In the genomic region with DNA sequence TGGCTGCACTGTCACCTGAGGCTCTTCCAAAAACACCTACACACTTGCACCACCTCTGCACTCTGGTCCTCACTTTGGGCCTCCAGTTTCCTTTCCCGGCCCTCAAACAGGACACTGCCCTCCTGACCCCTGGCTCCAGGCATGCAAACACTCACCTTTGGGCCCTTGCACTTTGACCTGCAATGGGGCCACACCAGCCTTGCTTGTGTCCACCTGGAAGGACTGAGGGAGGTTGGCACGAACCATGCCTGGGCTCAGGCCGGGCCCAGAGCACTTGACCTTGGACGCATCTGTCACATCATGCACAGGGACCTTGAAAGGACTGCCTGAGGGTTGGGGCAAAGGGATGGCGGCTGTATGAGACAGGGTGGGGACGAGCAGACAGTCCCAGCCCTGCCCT, we compare ENCODE assay signal across 23 cellular contexts. TPM values are rescaled to one million over a fixed set of nuclear protein-coding genes. Genes with fewer than 3 reads are reported as not detected.
DNase-seq lines count a peak whose midpoint lies in the region; ATAC-seq, FAIRE-seq and TF ChIP-seq lines count a peak whose summit lies in the region.
"Had no signal": no experiment of that assay in that cellular context is flagged by ENCODE, and none has a peak within 500 bp of the region (broad histone marks: within the 10 kb centered on the region; RNA-seq: fewer than 3 reads in every experiment).

No MANE protein-coding gene starts in this region.

- H3K27ac Mint-ChIP-seq in H9 = peak overlapping the region in 2 of 3 experiments; percentile 6 to 49; a peak in 2 of 7 replicates
- H3K27ac Mint-ChIP-seq in natural killer cell treated with Interleukin-12 subunit alpha and Interleukin-12 subunit beta and Interleukin-15 and Interleukin-18, amount 100 ng/mL, for 72 hours = peak overlapping the region in 1 of 2 donors; percentile 9
- H3K27ac Mint-ChIP-seq: activated B cell treated with CpG ODN at 0.5 μM for 24 hours, nephron progenitor cell had no signal

- no peak overlapping the region for H3K23ac ChIP-seq in H9 (ENCODE audit: insufficient read length, low read depth, low read length)

- no peaks in the 10 kb centered on the region for H3K79me2 ChIP-seq in H9 (ENCODE audit: insufficient read depth, low read length)
- H3K79me2 ChIP-seq in GM12878 (ENCODE audit: control insufficient read depth, insufficient read depth, low read length) = no peaks in the 10 kb centered on the region
- no peaks in the 10 kb centered on the region for H3K79me2 ChIP-seq in MM.1S (ENCODE audit: low read length)

- no peak overlapping the region for H4K91ac ChIP-seq in H9 (ENCODE audit: insufficient read length, low read depth, low read length)

- no peak overlapping the region for H3K18ac ChIP-seq in H9 (ENCODE audit: insufficient read length, low read depth, low read length)

- TF ChIP-seq RAD21 in GM12878 (IDR thresholded peaks at IDR 0.05; ENCODE audit: insufficient read depth, low read depth, low read length) = no peak

- no peak overlapping the region for H2BK20ac ChIP-seq in H9 (ENCODE audit: low read depth, low read length, poor library complexity, severe bottlenecking)

- no peaks in the 10 kb centered on the region for H3K4me1 Mint-ChIP-seq in H9
- peaks cover 5 to 22% of the 10 kb centered on the region in 2 donors for H3K4me1 Mint-ChIP-seq in natural killer cell treated with Interleukin-12 subunit alpha and Interleukin-12 subunit beta and Interleukin-15 and Interleukin-18, amount 100 ng/mL, for 72 hours (ENCODE audit: low read depth in 2 of 2)
- H3K4me1 Mint-ChIP-seq: nephron progenitor cell had no signal

- H3K79me1 ChIP-seq in H9 (ENCODE audit: insufficient read depth, low read depth, low read length, poor library complexity, severe bottlenecking) = no peaks in the 10 kb centered on the region

- H3K14ac ChIP-seq in H9 (ENCODE audit: insufficient read depth, low read length) = no peak overlapping the region

- H3K4me2 ChIP-seq in H9 (ENCODE audit: insufficient read depth, insufficient read length, low read length) (no peak overlapping the region), GM12878 (ENCODE audit: control insufficient read depth, insufficient read depth) (no peak overlapping the region), MM.1S (ENCODE audit: low read depth, low read length) (no peak overlapping the region)

- H3K27me3 Mint-ChIP-seq in H9 (ENCODE audit: low read depth) = peaks cover 5% of the 10 kb centered on the region
- no peaks in the 10 kb centered on the region for H3K27me3 Mint-ChIP-seq in natural killer cell treated with Interleukin-12 subunit alpha and Interleukin-12 subunit beta and Interleukin-15 and Interleukin-18, amount 100 ng/mL, for 72 hours
- H3K27me3 Mint-ChIP-seq: activated B cell treated with CpG ODN at 0.5 μM for 24 hours had no signal

- intact Hi-C loops in GM12878 (cut with micrococcal nuclease; ENCODE audit: unreplicated experiment) (no loop called here), posterior cingulate gyrus (cut with DNase I) (no loop called here)

- BruUV-seq in GM12878 (replicated peaks; lab: Mats Ljungman, UMichigan) = no TSS peak

- no peak overlapping the region for H4K8ac ChIP-seq in H9 (replicated peaks; ENCODE audit: insufficient read length, low read depth, low read length)

- peaks cover 3% of the 10 kb centered on the region for H4K20me1 ChIP-seq in H9 (ENCODE audit: control insufficient read depth, insufficient read depth, insufficient read length)
- no peaks in the 10 kb centered on the region for H4K20me1 ChIP-seq in GM12878 (ENCODE audit: control insufficient read depth, insufficient read depth)
- no peaks in the 10 kb centered on the region for H4K20me1 ChIP-seq in MM.1S (ENCODE audit: insufficient read depth, low read length)

- ATAC-seq in GM12878 = no peak
- no peak for ATAC-seq in natural killer cell treated with Interleukin-12 subunit alpha and Interleukin-12 subunit beta and Interleukin-15 and Interleukin-18, amount 100 ng/mL, for 72 hours

- H4K5ac ChIP-seq in H9 (ENCODE audit: insufficient read length, low read depth, low read length) = no peak overlapping the region

- H3F3A ChIP-seq in MM.1S (ENCODE audit: insufficient read depth, low read length) = no peaks in the 10 kb centered on the region

- RAD21 ChIA-PET in GM12878 (lab: Charles Lee; ENCODE audit: unreplicated experiment) = no interaction called here

- H2AFZ ChIP-seq in H9 (ENCODE audit: low read length) (no peak overlapping the region), GM12878 (ENCODE audit: control insufficient read depth, low read depth, low read length) (no peak overlapping the region), MM.1S (ENCODE audit: low read length) (no peak overlapping the region)

- no peak for FAIRE-seq in GM12878 (lab: Jason Lieb, UNC)
- FAIRE-seq: G401.6, GM12891, islet of Langerhans had no signal

- peak overlapping the region; percentile 52 for H3K27ac ChIP-seq in AG04450 (ENCODE audit: low read depth, low read length)
- no peak overlapping the region for H3K27ac ChIP-seq in H9 (ENCODE audit: insufficient read length, low read depth, low read length)
- no peak overlapping the region for H3K27ac ChIP-seq in GM12878 (ENCODE audit: control insufficient read depth, insufficient read depth)
- no peak overlapping the region for H3K27ac ChIP-seq in MM.1S (ENCODE audit: low read length)

- SMC1A ChIA-PET in GM12878 (lab: Charles Lee; ENCODE audit: uncharacterized antibody, unreplicated experiment) = no interaction called here

- no CpG with 5 or more reads among the region's 6 CpGs for WGBS in H9 (ENCODE audit: extremely low coverage, insufficient read length, low lambda C conversion rate)
- 68% methylated on average over 6 of the region's 6 CpGs for WGBS in GM12878 (ENCODE audit: insufficient coverage, insufficient replicate concordance, low lambda C conversion rate, missing lambda C conversion rate)

- H2BK15ac ChIP-seq in H9 (ENCODE audit: low read depth, low read length) = no peak overlapping the region

- H3K4me3 ChIP-seq in AG04450 (ENCODE audit: low read depth, low read length) (no peak overlapping the region), GM12878 (no peak overlapping the region), MM.1S (ENCODE audit: low read length) (no peak overlapping the region)
- H3K4me3 ChIP-seq: upper lobe of left lung had no signal

- peaks cover 48 to 67% of the 10 kb centered on the region in 2 experiments for H3K9me3 Mint-ChIP-seq in H9
- no peaks in the 10 kb centered on the region for H3K9me3 Mint-ChIP-seq in natural killer cell treated with Interleukin-12 subunit alpha and Interleukin-12 subunit beta and Interleukin-15 and Interleukin-18, amount 100 ng/mL, for 72 hours
- H3K9me3 Mint-ChIP-seq: activated B cell treated with CpG ODN at 0.5 μM for 24 hours had no signal

- H3K4me1 ChIP-seq in H9 (ENCODE audit: insufficient read depth, low read length) (no peaks in the 10 kb centered on the region), GM12878 (ENCODE audit: control insufficient read depth, insufficient read depth, low read length) (no peaks in the 10 kb centered on the region), MM.1S (ENCODE audit: low read length) (no peaks in the 10 kb centered on the region)

- H3T11ph ChIP-seq in H9 (ENCODE audit: low read length) = no peak overlapping the region

- H2AK5ac ChIP-seq in H9 (ENCODE audit: insufficient read length, low read length) = no peak overlapping the region

- no peak overlapping the region for H3K4me3 Mint-ChIP-seq in H9
- H3K4me3 Mint-ChIP-seq in natural killer cell treated with Interleukin-12 subunit alpha and Interleukin-12 subunit beta and Interleukin-15 and Interleukin-18, amount 100 ng/mL, for 72 hours = peak overlapping the region; percentile 44
- H3K4me3 Mint-ChIP-seq: activated B cell treated with CpG ODN at 0.5 μM for 24 hours, nephron progenitor cell had no signal

- H3K9me3 ChIP-seq in AG04450 (ENCODE audit: control insufficient read depth, insufficient read depth, low read length) (no peaks in the 10 kb centered on the region), H9 (ENCODE audit: control insufficient read depth, low read depth, low read length) (peaks cover 20% of the 10 kb centered on the region), GM12878 (replicated peaks; ENCODE audit: control insufficient read depth, insufficient read depth, low read length) (no peaks in the 10 kb centered on the region; the same call in 2 of the 3 replicates), MM.1S (replicated peaks; ENCODE audit: insufficient read depth, low read length) (no peaks in the 10 kb centered on the region)
- H3K9me3 ChIP-seq: upper lobe of left lung had no signal

- H3K4ac ChIP-seq in H9 (ENCODE audit: low read depth, low read length) = no peak overlapping the region

- peak; percentile 46 for TF ChIP-seq POLR2A in GM12878 (IDR thresholded peaks at IDR 0.05; ENCODE audit: low read depth, low read length)

- DNase-seq in AG04450 (ENCODE audit: low read depth, low spot score) = no peak
- no peak for DNase-seq in H9
- DNase-seq in GM12878 (ENCODE audit: low read depth, low spot score) = no peak
- DNase-seq in natural killer cell treated with Interleukin-12 subunit alpha and Interleukin-12 subunit beta and Interleukin-15 and Interleukin-18, amount 100 ng/mL, for 72 hours (ENCODE audit: low spot score) = no peak
- DNase-seq in posterior cingulate gyrus = no peak
- no peak for DNase-seq in MM.1S
- DNase-seq in NCI-H526 (lab: John Stamatoyannopoulos, UW) = no peak
- DNase-seq in pons (ENCODE audit: low spot score) = no peak
- DNase-seq: activated B cell treated with CpG ODN at 0.5 μM for 24 hours; activated effector memory CD4-positive, alpha-beta T cell treated with Interleukin-2 at 50 U/mL for 16 hours; anterior cingulate cortex; COR-L47; mesendoderm; NCI-H1092 treated with DMSO at 0.1 percent for 48 hours; NCI-H2107; NCI-H69; nephron progenitor cell; SHP77 treated with DMSO at 0.1 percent for 48 hours; stimulated activated naive CD4-positive, alpha-beta T cell; upper lobe of left lung had no signal

- H3K27me3 ChIP-seq in AG04450 (ENCODE audit: control insufficient read depth, insufficient read depth, low read length) (no peaks in the 10 kb centered on the region), H9 (ENCODE audit: insufficient read depth, low read length) (no peaks in the 10 kb centered on the region), GM12878 (replicated peaks in 1 of 2; ENCODE audit: control insufficient read depth in 2 of 2, insufficient read depth in 2 of 2, low read length in 1 of 2) (no peaks in the 10 kb centered on the region), MM.1S (replicated peaks; ENCODE audit: insufficient read depth, low read length) (no peaks in the 10 kb centered on the region)
- H3K27me3 ChIP-seq: upper lobe of left lung had no signal

- no peaks in the 10 kb centered on the region for H3K9me2 ChIP-seq in MM.1S (replicated peaks; ENCODE audit: insufficient read depth, low read length)

- in situ Hi-C loops in GM12878 (cut with MboI) = no loop called here

- no peak overlapping the region for H2BK5ac ChIP-seq in H9 (ENCODE audit: insufficient read length, low read length)

- no peak overlapping the region for H3K56ac ChIP-seq in H9 (ENCODE audit: insufficient read length, low read depth, low read length)

- peaks cover 3% of the 10 kb centered on the region for H3K23me2 ChIP-seq in H9 (ENCODE audit: insufficient read length, low read depth, low read length, poor library complexity, severe bottlenecking)

- CTCF ChIA-PET in AG04450 (lab: Charles Lee) = no interaction called here
- CTCF ChIA-PET in GM12878 (lab: Yijun Ruan, JAX) = no interaction called here

- POLR2A ChIA-PET in AG04450 (lab: Yijun Ruan, JAX) = no interaction called here
- POLR2A ChIA-PET in GM12878 (lab: Charles Lee) = no interaction called here

- no peak for TF ChIP-seq CTCF in AG04450 (IDR thresholded peaks at IDR 0.05; ENCODE audit: low read depth, low read length)
- no peak for TF ChIP-seq CTCF in H9 (conservative IDR thresholded peaks at IDR 0.05)
- no peak for TF ChIP-seq CTCF in GM12878 (IDR thresholded peaks at IDR 0.05 in 2 of 3, conservative IDR thresholded peaks at IDR 0.05 in 1 of 3; ENCODE audit: control insufficient read depth in 2 of 3, extremely low read depth in 1 of 3, insufficient read depth in 1 of 3, low read depth in 3 of 3, low read length in 3 of 3)
- TF ChIP-seq CTCF in MM.1S (IDR thresholded peaks at IDR 0.05; ENCODE audit: low read length) = no peak

- H3K36me3 Mint-ChIP-seq in H9 (ENCODE audit: insufficient read depth in 1 of 3, low read depth in 3 of 3) = peaks cover 33 to 81% (median 78%) of the 10 kb centered on the region in 3 experiments
- H3K36me3 Mint-ChIP-seq in natural killer cell treated with Interleukin-12 subunit alpha and Interleukin-12 subunit beta and Interleukin-15 and Interleukin-18, amount 100 ng/mL, for 72 hours = no peaks in the 10 kb centered on the region

- H2BK12ac ChIP-seq in H9 (ENCODE audit: insufficient read length, low read depth, low read length) = no peak overlapping the region

- no peak for TF ChIP-seq EP300 in GM12878 (IDR thresholded peaks at IDR 0.05; ENCODE audit: borderline replicate concordance in 1 of 2, control insufficient read depth in 1 of 2, low read depth in 2 of 2, low read length in 2 of 2)

- no peak overlapping the region for H2BK120ac ChIP-seq in H9 (ENCODE audit: low read depth, low read length, poor library complexity, severe bottlenecking)

- no peak overlapping the region for H3K9ac ChIP-seq in H9 (ENCODE audit: extremely low read depth, insufficient read length, low read length)
- no peak overlapping the region for H3K9ac ChIP-seq in GM12878 (ENCODE audit: control insufficient read depth, insufficient read depth, low read length)
- no peak overlapping the region for H3K9ac ChIP-seq in MM.1S (ENCODE audit: low read length)

- H3K36me3 ChIP-seq in GM12878 (ENCODE audit: control insufficient read depth in 2 of 2, insufficient read depth in 2 of 2, low read length in 1 of 2) = peaks cover 4 to 45% of the 10 kb centered on the region in 2 experiments; a peak in 3 of 4 replicates
- no peaks in the 10 kb centered on the region for H3K36me3 ChIP-seq in MM.1S (replicated peaks; ENCODE audit: insufficient read depth, low read length)

RNA-seq across cellular contexts. Expression of a gene that starts 15.6 kb away (rescaled TPM):
- polyA plus RNA-seq in AG04450 (2011; rRNA removed) (605 and 863 TPM in 2 replicates), GM12878 (2011; rRNA removed) (22.1 and 56.9 TPM in 2 replicates), GM12878 (2014; fragmentation: Illumina TruSeq; extraction: Trizol) (52.0 and 174 TPM in 2 replicates), GM12878 (2014; fragmentation: Nextera tagmentation; extraction: Ambion mirVana) (10 to 100 TPM in 1 of 2 experiments, 1 to 10 TPM in 1; 5.1 to 30.6 TPM), GM12878 (2014; rRNA removed) (168 and 269 TPM in 2 replicates), GM12878 (2016; fragmentation: Nextera tagmentation; extraction: Ambion mirVana) (100 to 1,000 TPM; 344 to 347 TPM)
- polyA minus RNA-seq in AG04450 (2011; rRNA and poly(A)+ RNA removed) = 2,648 and 3,897 TPM in 2 replicates
- total RNA-seq in H9 (2021) (946 and 957 TPM in 2 replicates), GM12878 (2014; rRNA removed) (379 and 459 TPM in 2 replicates), GM12878 (2014; rRNA removed; fragmentation: Illumina TruSeq; extraction: Trizol) (128 and 137 TPM in 2 replicates), GM12878 (2021) (617 and 643 TPM in 2 replicates)
- total RNA-seq in GM12878 (2013; cell fraction: nucleolus; rRNA removed) = 217 and 245 TPM in 2 replicates
- 75.8 TPM for polyA plus RNA-seq in GM12878 (2011; ENCODE audit: low read depth)
- 101 and 120 TPM in 2 replicates for polyA plus RNA-seq in GM12878 (2011; cell fraction: cytosol; rRNA removed)
- polyA plus RNA-seq in GM12878 (2011; cell fraction: nucleus; rRNA removed) = 466 and 752 TPM in 2 replicates
- 167 and 174 TPM in 2 replicates for polyA plus RNA-seq in GM12878 (2012)
- polyA minus RNA-seq in GM12878 (2011; rRNA and poly(A)+ RNA removed) = 385 and 416 TPM in 2 replicates
- 382 and 413 TPM in 2 replicates for polyA minus RNA-seq in GM12878 (2011; cell fraction: cytosol; rRNA and poly(A)+ RNA removed)
- polyA minus RNA-seq in GM12878 (2011; cell fraction: nucleus; rRNA and poly(A)+ RNA removed) = 154 and 358 TPM in 2 replicates
- 100 to 1,000 TPM; 574 to 727 TPM for total RNA-seq in natural killer cell treated with Interleukin-12 subunit alpha and Interleukin-12 subunit beta and Interleukin-15 and Interleukin-18, amount 100 ng/mL, for 72 hours

RNA-seq across cellular contexts. Expression of a gene that starts 20.3 kb away (rescaled TPM):
- polyA plus RNA-seq in AG04450 (2011; rRNA removed) (30.2 and 30.8 TPM in 2 replicates), GM12878 (2011; rRNA removed) (15.3 and 23.3 TPM in 2 replicates), GM12878 (2014; fragmentation: Illumina TruSeq; extraction: Trizol) (63.8 and 83.3 TPM in 2 replicates), GM12878 (2014; fragmentation: Nextera tagmentation; extraction: Ambion mirVana) (1 to 10 TPM in 1 of 2 experiments, under 1 TPM in 1; 0.76 to 1.9 TPM), GM12878 (2014; rRNA removed) (63.9 TPM in 2 replicates), GM12878 (2016; fragmentation: Nextera tagmentation; extraction: Ambion mirVana) (100 to 1,000 TPM in 1 of 2 experiments, 10 to 100 TPM in 1; 89.5 to 100 TPM)
- 32.1 and 34.1 TPM in 2 replicates for polyA minus RNA-seq in AG04450 (2011; rRNA and poly(A)+ RNA removed)
- total RNA-seq in H9 (2021) (113 and 115 TPM in 2 replicates), GM12878 (2014; rRNA removed) (13.1 and 16.0 TPM in 2 replicates), GM12878 (2014; rRNA removed; fragmentation: Illumina TruSeq; extraction: Trizol) (26.7 and 27.1 TPM in 2 replicates), GM12878 (2021) (58.5 and 59.3 TPM in 2 replicates)
- total RNA-seq in GM12878 (2013; cell fraction: nucleolus; rRNA removed) = 11.7 and 14.3 TPM in 2 replicates
- 18.8 TPM for polyA plus RNA-seq in GM12878 (2011; ENCODE audit: low read depth)
- 29.0 and 36.8 TPM in 2 replicates for polyA plus RNA-seq in GM12878 (2011; cell fraction: cytosol; rRNA removed)
- polyA plus RNA-seq in GM12878 (2011; cell fraction: nucleus; rRNA removed) = 49.6 and 51.9 TPM in 2 replicates
- 48.6 and 64.1 TPM in 2 replicates for polyA plus RNA-seq in GM12878 (2012)
- 12.9 and 24.7 TPM in 2 replicates for polyA minus RNA-seq in GM12878 (2011; rRNA and poly(A)+ RNA removed)
- 14.8 and 18.7 TPM in 2 replicates for polyA minus RNA-seq in GM12878 (2011; cell fraction: cytosol; rRNA and poly(A)+ RNA removed)
- 12.0 and 16.9 TPM in 2 replicates for polyA minus RNA-seq in GM12878 (2011; cell fraction: nucleus; rRNA and poly(A)+ RNA removed)
- 10 to 100 TPM; 49.2 to 61.9 TPM for total RNA-seq in natural killer cell treated with Interleukin-12 subunit alpha and Interleukin-12 subunit beta and Interleukin-15 and Interleukin-18, amount 100 ng/mL, for 72 hours

RNA-seq across cellular contexts. Expression of a gene that starts 39.3 kb away (rescaled TPM):
- polyA plus RNA-seq in AG04450 (2011; rRNA removed) = 3,912 and 4,828 TPM in 2 replicates
- polyA minus RNA-seq in AG04450 (2011; rRNA and poly(A)+ RNA removed) = 1,196 and 1,530 TPM in 2 replicates
- total RNA-seq in H9 (2021) = 2,110 and 2,124 TPM in 2 replicates
- 600 and 614 TPM in 2 replicates for total RNA-seq in GM12878 (2013; cell fraction: nucleolus; rRNA removed)
- total RNA-seq in GM12878 (2014; rRNA removed) = 4,925 and 4,997 TPM in 2 replicates
- 3,759 and 3,772 TPM in 2 replicates for total RNA-seq in GM12878 (2014; rRNA removed; fragmentation: Illumina TruSeq; extraction: Trizol)
- total RNA-seq in GM12878 (2021) = 4,064 and 4,152 TPM in 2 replicates
- polyA plus RNA-seq in GM12878 (2011; ENCODE audit: low read depth) = 5,001 TPM
- 2,618 and 3,504 TPM in 2 replicates for polyA plus RNA-seq in GM12878 (2011; rRNA removed)
- polyA plus RNA-seq in GM12878 (2011; cell fraction: cytosol; rRNA removed) = 4,504 and 6,793 TPM in 2 replicates
- 1,382 and 2,108 TPM in 2 replicates for polyA plus RNA-seq in GM12878 (2011; cell fraction: nucleus; rRNA removed)
- polyA plus RNA-seq in GM12878 (2012) = 6,434 and 6,606 TPM in 2 replicates
- polyA plus RNA-seq in GM12878 (2014; fragmentation: Illumina TruSeq; extraction: Trizol) = 6,343 and 6,987 TPM in 2 replicates
- 1,000 to 10,000 TPM; 5,383 to 7,222 TPM for polyA plus RNA-seq in GM12878 (2014; fragmentation: Nextera tagmentation; extraction: Ambion mirVana)
- 6,238 and 6,871 TPM in 2 replicates for polyA plus RNA-seq in GM12878 (2014; rRNA removed)
- 1,000 to 10,000 TPM; 1,938 to 2,032 TPM for polyA plus RNA-seq in GM12878 (2016; fragmentation: Nextera tagmentation; extraction: Ambion mirVana)
- 1,076 and 2,028 TPM in 2 replicates for polyA minus RNA-seq in GM12878 (2011; rRNA and poly(A)+ RNA removed)
- polyA minus RNA-seq in GM12878 (2011; cell fraction: cytosol; rRNA and poly(A)+ RNA removed) = 767 and 786 TPM in 2 replicates
- 230 and 289 TPM in 2 replicates for polyA minus RNA-seq in GM12878 (2011; cell fraction: nucleus; rRNA and poly(A)+ RNA removed)
- total RNA-seq in natural killer cell treated with Interleukin-12 subunit alpha and Interleukin-12 subunit beta and Interleukin-15 and Interleukin-18, amount 100 ng/mL, for 72 hours = 1,000 to 10,000 TPM; 1,953 to 2,194 TPM

RNA-seq across cellular contexts. Expression of a gene that starts 50.2 kb away (rescaled TPM):
- 25.7 and 36.6 TPM in 2 replicates for polyA plus RNA-seq in AG04450 (2011; rRNA removed)
- polyA minus RNA-seq in AG04450 (2011; rRNA and poly(A)+ RNA removed) = 17.5 and 27.0 TPM in 2 replicates
- total RNA-seq in H9 (2021) = 14.2 and 14.5 TPM in 2 replicates
- total RNA-seq in GM12878 (2013; cell fraction: nucleolus; rRNA removed) = 7.5 and 8.3 TPM in 2 replicates
- total RNA-seq in GM12878 (2014; rRNA removed) = 19.3 and 19.7 TPM in 2 replicates
- 6.4 and 7.3 TPM in 2 replicates for total RNA-seq in GM12878 (2014; rRNA removed; fragmentation: Illumina TruSeq; extraction: Trizol)
- 13.5 and 14.6 TPM in 2 replicates for total RNA-seq in GM12878 (2021)
- 8.7 TPM for polyA plus RNA-seq in GM12878 (2011; ENCODE audit: low read depth)
- 3.1 and 4.4 TPM in 2 replicates for polyA plus RNA-seq in GM12878 (2011; rRNA removed)
- polyA plus RNA-seq in GM12878 (2011; cell fraction: cytosol; rRNA removed) = 6.2 and 9.1 TPM in 2 replicates
- polyA plus RNA-seq in GM12878 (2011; cell fraction: nucleus; rRNA removed) = 9.8 and 11.9 TPM in 2 replicates
- 12.7 and 15.6 TPM in 2 replicates for polyA plus RNA-seq in GM12878 (2012)
- 4.1 and 6.7 TPM in 2 replicates for polyA plus RNA-seq in GM12878 (2014; fragmentation: Illumina TruSeq; extraction: Trizol)
- under 1 TPM; 0.60 to 0.74 TPM for polyA plus RNA-seq in GM12878 (2014; fragmentation: Nextera tagmentation; extraction: Ambion mirVana)
- 20.0 and 22.7 TPM in 2 replicates for polyA plus RNA-seq in GM12878 (2014; rRNA removed)
- 10 to 100 TPM in 1 of 2 experiments, 1 to 10 TPM in 1; 6.9 to 10.9 TPM for polyA plus RNA-seq in GM12878 (2016; fragmentation: Nextera tagmentation; extraction: Ambion mirVana)
- polyA minus RNA-seq in GM12878 (2011; rRNA and poly(A)+ RNA removed) = 3.6 and 4.6 TPM in 2 replicates
- polyA minus RNA-seq in GM12878 (2011; cell fraction: cytosol; rRNA and poly(A)+ RNA removed) = 1.6 and 3.4 TPM in 2 replicates
- polyA minus RNA-seq in GM12878 (2011; cell fraction: nucleus; rRNA and poly(A)+ RNA removed) = 1.5 and 3.7 TPM in 2 replicates
- total RNA-seq in natural killer cell treated with Interleukin-12 subunit alpha and Interleukin-12 subunit beta and Interleukin-15 and Interleukin-18, amount 100 ng/mL, for 72 hours = 10 to 100 TPM; 12.4 to 14.6 TPM

RNA-seq across cellular contexts. Expression of a gene that starts 52.5 kb away (rescaled TPM):
- polyA plus RNA-seq in AG04450 (2011; rRNA removed) = 13.0 and 15.3 TPM in 2 replicates
- 11.5 and 14.0 TPM in 2 replicates for polyA minus RNA-seq in AG04450 (2011; rRNA and poly(A)+ RNA removed)
- 24.7 and 25.5 TPM in 2 replicates for total RNA-seq in H9 (2021)
- total RNA-seq in GM12878 (2013; cell fraction: nucleolus; rRNA removed) = 53.3 and 55.8 TPM in 2 replicates
- total RNA-seq in GM12878 (2014; rRNA removed) = 25.3 and 31.3 TPM in 2 replicates
- total RNA-seq in GM12878 (2014; rRNA removed; fragmentation: Illumina TruSeq; extraction: Trizol) = 14.2 and 15.3 TPM in 2 replicates
- total RNA-seq in GM12878 (2021) = 37.0 and 39.2 TPM in 2 replicates
- 19.4 TPM for polyA plus RNA-seq in GM12878 (2011; ENCODE audit: low read depth)
- 15.7 and 20.0 TPM in 2 replicates for polyA plus RNA-seq in GM12878 (2011; rRNA removed)
- 27.0 and 29.1 TPM in 2 replicates for polyA plus RNA-seq in GM12878 (2011; cell fraction: cytosol; rRNA removed)
- 183 and 209 TPM in 2 replicates for polyA plus RNA-seq in GM12878 (2011; cell fraction: nucleus; rRNA removed)
- 30.8 and 43.7 TPM in 2 replicates for polyA plus RNA-seq in GM12878 (2012)
- polyA plus RNA-seq in GM12878 (2014; fragmentation: Illumina TruSeq; extraction: Trizol) = 21.8 and 22.6 TPM in 2 replicates
- 1 to 10 TPM in 1 of 2 experiments, under 1 TPM in 1; 0.71 to 1.4 TPM for polyA plus RNA-seq in GM12878 (2014; fragmentation: Nextera tagmentation; extraction: Ambion mirVana)
- polyA plus RNA-seq in GM12878 (2014; rRNA removed) = 43.1 and 50.4 TPM in 2 replicates
- polyA plus RNA-seq in GM12878 (2016; fragmentation: Nextera tagmentation; extraction: Ambion mirVana) = 10 to 100 TPM; 25.0 to 31.6 TPM
- polyA minus RNA-seq in GM12878 (2011; rRNA and poly(A)+ RNA removed) = 9.9 and 12.2 TPM in 2 replicates
- polyA minus RNA-seq in GM12878 (2011; cell fraction: cytosol; rRNA and poly(A)+ RNA removed) = 9.1 and 10.7 TPM in 2 replicates
- 26.0 and 36.0 TPM in 2 replicates for polyA minus RNA-seq in GM12878 (2011; cell fraction: nucleus; rRNA and poly(A)+ RNA removed)
- total RNA-seq in natural killer cell treated with Interleukin-12 subunit alpha and Interleukin-12 subunit beta and Interleukin-15 and Interleukin-18, amount 100 ng/mL, for 72 hours = 10 to 100 TPM; 47.4 to 73.7 TPM
